ENCODE assay signal across 8 cellular contexts in the genomic region with DNA sequence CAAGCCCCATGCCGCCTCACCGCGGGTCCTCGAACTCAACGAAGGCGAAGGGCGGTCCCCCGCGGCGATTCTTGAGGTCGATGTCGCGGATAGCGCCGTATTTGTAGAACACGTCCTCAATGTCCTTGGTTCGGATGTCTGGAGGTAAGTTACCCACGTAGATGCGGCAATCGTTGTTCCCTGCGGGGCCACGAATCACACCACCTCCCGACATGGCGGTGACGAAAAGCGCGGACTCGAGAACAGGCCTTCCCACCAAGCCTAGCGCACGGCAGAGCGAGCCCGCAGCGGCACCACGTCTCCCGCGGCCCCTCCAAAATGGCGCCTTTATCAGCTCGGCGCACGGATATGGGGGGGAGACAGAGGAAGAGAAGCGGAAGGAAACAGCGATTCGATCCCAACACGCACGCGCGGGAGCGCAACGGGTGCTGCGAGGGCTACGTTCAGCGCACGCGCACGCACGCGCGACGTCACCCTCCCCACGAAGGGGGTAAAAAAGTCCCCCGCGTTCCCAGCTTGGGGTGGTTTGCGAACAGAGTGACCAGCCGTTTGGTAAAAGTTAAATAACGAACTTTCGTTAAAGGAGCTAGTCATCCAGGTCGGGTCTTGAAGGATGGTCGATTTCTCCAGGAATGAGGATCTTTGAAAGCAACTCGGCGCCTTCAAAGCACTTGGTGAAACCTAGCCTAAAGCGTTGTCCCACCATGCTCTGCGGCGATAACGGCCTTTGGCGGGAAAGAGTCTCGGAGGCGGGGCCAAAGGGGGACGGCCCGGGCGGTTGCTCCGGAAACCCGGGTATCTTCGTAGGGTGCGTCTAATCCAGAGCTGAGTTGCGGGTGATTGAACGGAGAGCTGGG. TPM values are rescaled to one million over a fixed set of nuclear protein-coding genes. Genes with fewer than 3 reads are reported as not detected.
DNase-seq lines count a peak whose midpoint lies in the region; ATAC-seq and TF ChIP-seq lines count a peak whose summit lies in the region.

A gene with protein sequence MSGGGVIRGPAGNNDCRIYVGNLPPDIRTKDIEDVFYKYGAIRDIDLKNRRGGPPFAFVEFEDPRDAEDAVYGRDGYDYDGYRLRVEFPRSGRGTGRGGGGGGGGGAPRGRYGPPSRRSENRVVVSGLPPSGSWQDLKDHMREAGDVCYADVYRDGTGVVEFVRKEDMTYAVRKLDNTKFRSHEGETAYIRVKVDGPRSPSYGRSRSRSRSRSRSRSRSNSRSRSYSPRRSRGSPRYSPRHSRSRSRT (minus strand): TSS at position 323 of the 857 bp plus-strand sequence. CDS start 109 bp downstream, at position 214.

- H3K36me3 ChIP-seq in adipocyte (ENCODE audit: control insufficient read depth, insufficient read depth, low read length, severe bottlenecking) = peaks cover 39% of the 10 kb centered on the region

- no peaks in the 10 kb centered on the region for H3K27me3 ChIP-seq in adipocyte (replicated peaks; ENCODE audit: control insufficient read depth, insufficient read depth, low read length)

- peak within 1 kb of the TSS; percentile 99 for H3K27ac Mint-ChIP-seq in type B pancreatic cell

- peaks cover 34% of the 10 kb centered on the region for H3K4me1 Mint-ChIP-seq in type B pancreatic cell (ENCODE audit: unreplicated experiment)

- TF ChIP-seq CTCF in GM12875 (IDR thresholded peaks at IDR 0.05; ENCODE audit: borderline replicate concordance, insufficient read depth, low read depth, low read length) = no peak
- no peak for TF ChIP-seq CTCF in type B pancreatic cell (conservative IDR thresholded peaks at IDR 0.05)

- DNase-seq in NCI-H1436 (lab: John Stamatoyannopoulos, UW) = peak; percentile 99
- DNase-seq in T follicular helper cell (ENCODE audit: low read depth) = peak; percentile 96
- DNase-seq in adipocyte (ENCODE audit: low read depth) = peak; percentile 99
- peak; percentile 98 for DNase-seq in cardiac septum (ENCODE audit: low spot score)
- DNase-seq in pons (ENCODE audit: low spot score) = peak; percentile 98
- peak; percentile 98 for DNase-seq in type B pancreatic cell (ENCODE audit: extremely low spot score, unreplicated experiment)

- intact Hi-C loops in cardiac septum (cut with DNase I) = loop anchor here (1.0 to 2.0 kb wide), 2 partner anchors 40 to 76 kb away; a partner anchor contains a TSS

- peak within 1 kb of the TSS; percentile 100 for H3K9ac ChIP-seq in adipocyte (ENCODE audit: low read length)

- peak; percentile 88 for ATAC-seq in HG02798 (IDR thresholded peaks at IDR 0.05; ENCODE audit: poor library complexity, unreplicated experiment)

- H3K4me1 ChIP-seq in adipocyte (ENCODE audit: control insufficient read depth, insufficient read depth, low read length) = peaks cover 38% of the 10 kb centered on the region

- H3K9me3 ChIP-seq in adipocyte (ENCODE audit: control insufficient read depth, low read length) = no peaks in the 10 kb centered on the region

- H3K4me3 ChIP-seq in GM12875 (ENCODE audit: low read depth, low read length) = peak within 1 kb of the TSS; percentile 87
- peak within 1 kb of the TSS; percentile 100 for H3K4me3 ChIP-seq in adipocyte (ENCODE audit: low read length)

- H3K27me3 Mint-ChIP-seq in type B pancreatic cell = peaks cover 3% of the 10 kb centered on the region

- no peaks in the 10 kb centered on the region for H3K9me3 Mint-ChIP-seq in type B pancreatic cell

- H3K4me3 Mint-ChIP-seq in type B pancreatic cell = peak within 1 kb of the TSS; percentile 100

- peaks cover 41% of the 10 kb centered on the region for H3K36me3 Mint-ChIP-seq in type B pancreatic cell

RNA-seq across cellular contexts. Expression of the gene that starts here (rescaled TPM):
- 105 TPM for total RNA-seq in cardiac septum
- total RNA-seq in type B pancreatic cell (ENCODE audit: low replicate concordance) = 200 and 306 TPM in 2 replicates

Comparison
In these comparisons a context has a peak if more than half of its experiments do, and no peak if none do; other contexts are left out.
1. Peak in every context shown above with its lines: DNase-seq, ATAC-seq and H3K4me3 ChIP-seq.